ENCODE assay signal across 24 cellular contexts in genomic region chr12:19624401-19624930, GRCh38.
DNase-seq lines count a peak whose midpoint lies in the region; ATAC-seq, FAIRE-seq and TF ChIP-seq lines count a peak whose summit lies in the region.
"Had no signal": no experiment of that assay in that cellular context is flagged by ENCODE, and none has a peak within 500 bp of the region (broad histone marks: within the 10 kb centered on the region; RNA-seq: fewer than 3 reads in every experiment).

No MANE protein-coding gene starts in this region.

- H3K27ac ChIP-seq in A549, result no peak overlapping the region
- no peak overlapping the region for H3K27ac ChIP-seq in H1 (ENCODE audit: low read depth, low read length)
- H3K27ac ChIP-seq: ascending aorta, gastroesophageal sphincter, lower lobe of right lung, psoas muscle, thoracic aorta had no signal

- H4K20me1 ChIP-seq in H1 (replicated peaks in 1 of 2; ENCODE audit: control insufficient read depth in 1 of 2, insufficient read depth in 2 of 2, low read length in 2 of 2), result no peaks in the 10 kb centered on the region

- no peak overlapping the region for H4K91ac ChIP-seq in H1 (replicated peaks; ENCODE audit: insufficient read length, low read length)

- H3K36me3 ChIP-seq in H1 (ENCODE audit: control insufficient read depth in 2 of 4, insufficient read depth in 4 of 4, low read length in 3 of 4), result no peaks in the 10 kb centered on the region
- H3K36me3 ChIP-seq: ascending aorta, gastroesophageal sphincter, lower lobe of right lung, thoracic aorta had no signal

- H2AFZ ChIP-seq in H1 (ENCODE audit: low read length), result 0 out of 2 replicates have a peak overlapping the region, but pooled peaks have one; percentile 0

- H3K4me3 ChIP-seq in A549 (no peak overlapping the region), H1 (ENCODE audit: extremely low read depth in 1 of 4, insufficient read depth in 2 of 4, low read depth in 3 of 4, low read length in 4 of 4) (no peak overlapping the region)
- H3K4me3 ChIP-seq: ascending aorta, gastroesophageal sphincter, lower lobe of right lung, psoas muscle, thoracic aorta had no signal

- TF ChIP-seq RAD21 in A549 (conservative IDR thresholded peaks at IDR 0.05 in 1 of 2, IDR thresholded peaks at IDR 0.05 in 1 of 2) (no peak), H1 (IDR thresholded peaks at IDR 0.05 in 1 of 2, conservative IDR thresholded peaks at IDR 0.05 in 1 of 2; ENCODE audit: low read depth in 2 of 2, low read length in 2 of 2) (no peak)

- no peaks in the 10 kb centered on the region for H3K23me2 ChIP-seq in H1 (ENCODE audit: low read depth, low read length)

- no peak overlapping the region for H2BK15ac ChIP-seq in H1 (ENCODE audit: low read length)

- DNase-seq in A549 (ENCODE audit: low read depth in 1 of 2, low spot score in 1 of 2) (no peak), M059J (ENCODE audit: low read depth) (peak; percentile 14), H1 (ENCODE audit: low read depth in 1 of 2, low spot score in 2 of 2) (no peak), myocyte (ENCODE audit: low read depth) (peak; percentile 65), GM12892 (ENCODE audit: insufficient read length) (no peak), GM19239 (ENCODE audit: insufficient read length, low spot score) (no peak), cerebellum (ENCODE audit: low spot score) (no peak), NCI-H2029 (lab: John Stamatoyannopoulos, UW) (no peak)
- DNase-seq: activated CD4-positive, alpha-beta T cell treated with anti-CD3 and anti-CD28 coated beads, Interleukin-2, amount 10 ng/mL, durations not matched to agents 7 days and 5 days; activated naive CD4-positive, alpha-beta T cell; DMS79; lower lobe of right lung; MV-4-11; naive B cell; NCI-H2081 treated with DMSO at 0.1 percent for 48 hours; NCI-H510A treated with DMSO at 0.1 percent for 48 hours; psoas muscle; T-cell had no signal

- no peak overlapping the region for H2BK20ac ChIP-seq in H1 (ENCODE audit: low read length)

- no peak overlapping the region for H3K9ac ChIP-seq in H1 (replicated peaks in 1 of 4; ENCODE audit: extremely low read depth in 1 of 4, low read depth in 3 of 4, low read length in 3 of 4)

- TF ChIP-seq POLR2A in A549 (IDR thresholded peaks at IDR 0.05; ENCODE audit: low read length), result no peak
- TF ChIP-seq POLR2A in H1 (IDR thresholded peaks at IDR 0.05; ENCODE audit: control extremely low read depth in 1 of 2, low read depth in 2 of 2, low read length in 2 of 2), result no peak
- TF ChIP-seq POLR2A in GM12892 (IDR thresholded peaks at IDR 0.05; ENCODE audit: low read depth, low read length), result no peak

- TF ChIP-seq EP300 in A549 (IDR thresholded peaks at IDR 0.05), result no peak
- TF ChIP-seq EP300 in H1 (IDR thresholded peaks at IDR 0.05; ENCODE audit: borderline replicate concordance in 1 of 2, low read depth in 2 of 2, low read length in 2 of 2), result no peak

- H2BK12ac ChIP-seq in H1 (ENCODE audit: low read depth, low read length), result no peak overlapping the region

- no peak overlapping the region for H3K4ac ChIP-seq in H1 (replicated peaks; ENCODE audit: insufficient read length, low read depth, low read length)

- no peak overlapping the region for H4K5ac ChIP-seq in H1 (ENCODE audit: insufficient read length, low read depth, low read length)

- H3K79me1 ChIP-seq in H1 (ENCODE audit: low read depth, low read length), result no peaks in the 10 kb centered on the region

- CTCF ChIA-PET in A549 (lab: Yijun Ruan, JAX) (no interaction called here), H1 (lab: Charles Lee; ENCODE audit: partially characterized antibody) (interaction anchor here (0.6 to 1.2 kb wide), 4 partner anchors 19 to 260 kb away, joined by 3 to 5 read pairs (median 4); no protein-coding TSS in a partner anchor)

- no peak overlapping the region for H2BK5ac ChIP-seq in H1 (ENCODE audit: low read depth, low read length)

- H3K18ac ChIP-seq in H1 (ENCODE audit: extremely low read depth, low read length), result no peak overlapping the region

- H3K4me2 ChIP-seq in A549 (no peak overlapping the region), H1 (ENCODE audit: insufficient read depth in 1 of 2, low read depth in 2 of 2, low read length in 2 of 2) (no peak overlapping the region)

- no peak for ATAC-seq in A549
- ATAC-seq: gastroesophageal sphincter, lower lobe of right lung, psoas muscle had no signal

- no peak overlapping the region for H3K23ac ChIP-seq in H1 (ENCODE audit: insufficient read length)

- no peak overlapping the region for H3K56ac ChIP-seq in H1 (replicated peaks; ENCODE audit: insufficient read length, low read depth, low read length)

- no peaks in the 10 kb centered on the region for H3K27me3 ChIP-seq in H1 (replicated peaks in 1 of 4; ENCODE audit: control insufficient read depth in 3 of 4, extremely low read depth in 1 of 4, insufficient read depth in 3 of 4, low read length in 3 of 4)
- H3K27me3 ChIP-seq: ascending aorta, gastroesophageal sphincter had no signal

- POLR2A ChIA-PET in A549 (lab: Yijun Ruan, JAX), result no interaction called here
- POLR2A ChIA-PET in H1 (lab: Charles Lee; ENCODE audit: partially characterized antibody), result interaction anchor here (0.6 to 0.7 kb wide), 2 partner anchors 28 to 77 kb away, joined by 3 read pairs; no protein-coding TSS in a partner anchor

- H3K14ac ChIP-seq in H1 (ENCODE audit: insufficient read length), result no peak overlapping the region

- FAIRE-seq in A549 (lab: Jason Lieb, UNC) (no peak), H1 (lab: Jason Lieb, UNC) (no peak), GM12892 (lab: Jason Lieb, UNC) (no peak), GM19239 (lab: Jason Lieb, UNC) (no peak)
- FAIRE-seq: A204.1, GM18507, H54 had no signal

- no peak overlapping the region for H2BK120ac ChIP-seq in H1 (replicated peaks; ENCODE audit: low read depth, low read length)

- no peaks in the 10 kb centered on the region for H3K79me2 ChIP-seq in H1 (ENCODE audit: control insufficient read depth in 1 of 2, insufficient read depth in 2 of 2, low read length in 2 of 2)

- H3K9me3 ChIP-seq in A549 (no peaks in the 10 kb centered on the region), H1 (ENCODE audit: insufficient read depth in 2 of 2, low read depth in 1 of 2, low read length in 1 of 2) (no peaks in the 10 kb centered on the region)
- H3K9me3 ChIP-seq: ascending aorta, gastroesophageal sphincter, lower lobe of right lung, psoas muscle, thoracic aorta had no signal

- TF ChIP-seq CTCF in A549 (IDR thresholded peaks at IDR 0.05), result no peak
- no peak for TF ChIP-seq CTCF in H1 (IDR thresholded peaks at IDR 0.05; ENCODE audit: control extremely low read depth in 1 of 3, insufficient read depth in 1 of 3, low read depth in 1 of 3, low read length in 3 of 3)

- WGBS in A549 (ENCODE audit: missing lambda C conversion rate), result 91% methylated on average over 7 of the region's 7 CpGs
- 73% methylated on average over 7 of the region's 7 CpGs; no CpG with 5 or more reads in 1 of the 2 experiments for WGBS in H1 (ENCODE audit: extremely low coverage in 1 of 2, insufficient coverage in 1 of 2, insufficient read length in 1 of 2, insufficient replicate concordance in 2 of 2, low coverage in 1 of 2, low lambda C conversion rate in 2 of 2, missing lambda C conversion rate in 1 of 2), 2 experiments

- no peak overlapping the region for H2AK5ac ChIP-seq in H1 (ENCODE audit: low read depth, low read length)

- no peak overlapping the region for H4K8ac ChIP-seq in H1 (ENCODE audit: extremely low read depth, insufficient read depth, low read length)

- peaks cover 11% of the 10 kb centered on the region for H3K4me1 ChIP-seq in A549
- no peaks in the 10 kb centered on the region for H3K4me1 ChIP-seq in H1 (replicated peaks in 1 of 4; ENCODE audit: control insufficient read depth in 3 of 4, insufficient read depth in 4 of 4, low read length in 3 of 4)
- H3K4me1 ChIP-seq: ascending aorta, gastroesophageal sphincter, lower lobe of right lung, psoas muscle had no signal

TF ChIP-seq in A549, 52 proteins besides CTCF, POLR2A, EP300 and RAD21:
- TF ChIP-seq ZFP36 (IDR thresholded peaks at IDR 0.05; ENCODE audit: borderline replicate concordance, partially characterized antibody) (no peak), MAFK (IDR thresholded peaks at IDR 0.05; ENCODE audit: partially characterized antibody) (peak; percentile 73)

Comparison
In these comparisons a context has a peak if more than half of its experiments do, and no peak if none do; other contexts are left out.
1. DNase-seq: peak in M059J (single experiment) and myocyte (single experiment); none in A549 (0 of 2), H1 (0 of 2), GM12892 (single experiment), GM19239 (single experiment), cerebellum (single experiment) and NCI-H2029 (single experiment).
2. Of the 18 proteins assayed by ChIP-seq in both H1 and A549: peak only in H1: none; only in A549: MAFK; in both: none; in neither: 17.